Comparison of ENCODE assay signal across 22 cellular contexts in genomic region chr10:48872234-48872633, GRCh38.
"Had no signal": no experiment of that assay in that cellular context is flagged by ENCODE, and none has a peak within 500 bp of the region (broad histone marks: within the 10 kb centered on the region; RNA-seq: fewer than 3 reads in every experiment).

No MANE protein-coding gene starts in this region.

- ATAC-seq: left ventricle myocardium superior; lower lobe of right lung; natural killer cell; psoas muscle; right cardiac atrium; stimulated activated naive B cell treated with anti-CD40 and anti-IgM and Interleukin-4, amounts not matched to agents 10 μg/mL and 1 μg/mL and 100 μg/mL, for 72 hours had no signal

- H3K27me3 Mint-ChIP-seq: dendritic cell treated with granulocyte-macrophage colony-stimulating factor and Interleukin-4, amounts not matched to agents 40 ng/mL and 50 ng/mL, for 4 days; stimulated activated naive B cell treated with anti-CD40 and anti-IgM and Interleukin-4, amounts not matched to agents 10 μg/mL and 1 μg/mL and 100 μg/mL, for 72 hours; stimulated activated naive CD8-positive, alpha-beta T cell treated with anti-CD3 and anti-CD28 coated beads, Interleukin-15, Interleukin-2, amounts not matched to agents 100 ng/mL and 50 ng/mL, for 24 hours had no signal

- H3K27me3 ChIP-seq: colonic mucosa, ovary, sigmoid colon, tibial nerve, upper lobe of left lung had no signal

- H3K4me1 Mint-ChIP-seq: immature natural killer cell; natural killer cell; stimulated activated naive B cell treated with anti-CD40 and anti-IgM and Interleukin-4, amounts not matched to agents 10 μg/mL and 1 μg/mL and 100 μg/mL, for 72 hours had no signal

- H3K4me3 ChIP-seq: colonic mucosa, lower lobe of right lung, ovary, psoas muscle, sigmoid colon, thoracic aorta, tibial nerve, upper lobe of left lung had no signal

- H3K27ac Mint-ChIP-seq: dendritic cell treated with granulocyte-macrophage colony-stimulating factor and Interleukin-4, amounts not matched to agents 40 ng/mL and 50 ng/mL, for 4 days; immature natural killer cell; natural killer cell; stimulated activated naive B cell treated with anti-CD40 and anti-IgM and Interleukin-4, amounts not matched to agents 10 μg/mL and 1 μg/mL and 100 μg/mL, for 72 hours; stimulated activated naive CD8-positive, alpha-beta T cell treated with anti-CD3 and anti-CD28 coated beads, Interleukin-15, Interleukin-2, amounts not matched to agents 100 ng/mL and 50 ng/mL, for 24 hours had no signal

- H3K27ac ChIP-seq: colonic mucosa, lower lobe of right lung, ovary, psoas muscle, sigmoid colon, thoracic aorta, tibial nerve, upper lobe of left lung had no signal

- H3K9me3 ChIP-seq: colonic mucosa, lower lobe of right lung, ovary, psoas muscle, sigmoid colon, thoracic aorta, tibial nerve, upper lobe of left lung had no signal

- H3K36me3 Mint-ChIP-seq: immature natural killer cell, natural killer cell had no signal

- H3K4me3 Mint-ChIP-seq: dendritic cell treated with granulocyte-macrophage colony-stimulating factor and Interleukin-4, amounts not matched to agents 40 ng/mL and 50 ng/mL, for 4 days; immature natural killer cell; natural killer cell; stimulated activated naive B cell treated with anti-CD40 and anti-IgM and Interleukin-4, amounts not matched to agents 10 μg/mL and 1 μg/mL and 100 μg/mL, for 72 hours; stimulated activated naive CD8-positive, alpha-beta T cell treated with anti-CD3 and anti-CD28 coated beads, Interleukin-15, Interleukin-2, amounts not matched to agents 100 ng/mL and 50 ng/mL, for 24 hours had no signal

- DNase-seq: colonic mucosa; effector CD8-positive, alpha-beta T cell; hypothalamus; immature natural killer cell; islet precursor cell; kidney glomerular epithelial cell; left ventricle myocardium superior; lower lobe of right lung; natural killer cell; occipital lobe; ovary; posterior cingulate gyrus; psoas muscle; right cardiac atrium; sigmoid colon; stimulated activated CD4-positive, alpha-beta T cell treated with anti-CD3 and anti-CD28 coated beads, Interleukin-4, amount 100 ng/mL, for 4 hours; stimulated activated naive B cell treated with anti-CD40 and anti-IgM and Interleukin-4, amounts not matched to agents 10 μg/mL and 1 μg/mL and 100 μg/mL, for 72 hours; upper lobe of left lung had no signal

- H3K9me3 Mint-ChIP-seq: dendritic cell treated with granulocyte-macrophage colony-stimulating factor and Interleukin-4, amounts not matched to agents 40 ng/mL and 50 ng/mL, for 4 days; natural killer cell; stimulated activated naive B cell treated with anti-CD40 and anti-IgM and Interleukin-4, amounts not matched to agents 10 μg/mL and 1 μg/mL and 100 μg/mL, for 72 hours; stimulated activated naive CD8-positive, alpha-beta T cell treated with anti-CD3 and anti-CD28 coated beads, Interleukin-15, Interleukin-2, amounts not matched to agents 100 ng/mL and 50 ng/mL, for 24 hours had no signal

- H3K4me1 ChIP-seq: colonic mucosa, lower lobe of right lung, psoas muscle, sigmoid colon, tibial nerve, upper lobe of left lung had no signal

- H3K36me3 ChIP-seq: colonic mucosa, lower lobe of right lung, ovary, sigmoid colon, thoracic aorta, tibial nerve, upper lobe of left lung had no signal
